Comparison of ENCODE assay signal across 13 cellular contexts in genomic region chr2:45255568-45255967, GRCh38.
DNase-seq lines count a peak whose midpoint lies in the region; ATAC-seq and TF ChIP-seq lines count a peak whose summit lies in the region.
"Had no signal": no experiment of that assay in that cellular context is flagged by ENCODE, and none has a peak within 500 bp of the region (broad histone marks: within the 10 kb centered on the region; RNA-seq: fewer than 3 reads in every experiment).

No MANE protein-coding gene starts in this region.

- H3K4me2 ChIP-seq in BLaER1: peak overlapping the region; percentile 74

- intact Hi-C loops in psoas muscle (cut with DNase I): no loop called here
- intact Hi-C loops in heart right ventricle (cut with DNase I): no loop called here

- H3K27me3 ChIP-seq in BLaER1 (no peaks in the 10 kb centered on the region), psoas muscle (ENCODE audit: insufficient read depth in 3 of 3, low read length in 2 of 3) (no peaks in the 10 kb centered on the region), heart right ventricle (peaks cover 0 to 4% (median 0%) of the 10 kb centered on the region in 7 donors)

- H3K36me3 ChIP-seq in BLaER1 (no peaks in the 10 kb centered on the region), psoas muscle (ENCODE audit: insufficient read depth in 1 of 2, low read depth in 1 of 2) (no peaks in the 10 kb centered on the region), heart right ventricle (no peaks in the 10 kb centered on the region)

- peaks cover 74% of the 10 kb centered on the region for H3K4me1 ChIP-seq in BLaER1
- peaks cover 28% of the 10 kb centered on the region for H3K4me1 ChIP-seq in psoas muscle
- H3K4me1 ChIP-seq in heart right ventricle: peaks cover 0 to 34% (median 8%) of the 10 kb centered on the region in 9 donors

- H3K9me3 ChIP-seq in BLaER1: peaks cover 15% of the 10 kb centered on the region
- H3K9me3 ChIP-seq in psoas muscle: no peaks in the 10 kb centered on the region
- no peaks in the 10 kb centered on the region for H3K9me3 ChIP-seq in heart right ventricle

- TF ChIP-seq CTCF in coronary artery (IDR thresholded peaks at IDR 0.05) (no peak), psoas muscle (IDR thresholded peaks at IDR 0.05) (no peak), heart right ventricle (IDR thresholded peaks at IDR 0.05) (no peak)

- no peak overlapping the region for H3K9ac ChIP-seq in BLaER1

- H3K27ac ChIP-seq in BLaER1 (no peak overlapping the region), coronary artery (peak overlapping the region; percentile 11 to 73), psoas muscle (peak overlapping the region; percentile 76), heart right ventricle (no peak overlapping the region)

- no peak for ATAC-seq in psoas muscle
- no peak for ATAC-seq in heart right ventricle
- ATAC-seq in HG03097 (IDR thresholded peaks at IDR 0.05; ENCODE audit: low FRiP score, unreplicated experiment): no peak

- no peak overlapping the region for H3K4me3 ChIP-seq in BLaER1
- H3K4me3 ChIP-seq in coronary artery: no peak overlapping the region
- H3K4me3 ChIP-seq in psoas muscle: no peak overlapping the region
- no peak overlapping the region for H3K4me3 ChIP-seq in heart right ventricle

- peak; percentile 56 for DNase-seq in MV-4-11 (lab: John Stamatoyannopoulos, UW)
- DNase-seq in coronary artery (ENCODE audit: low spot score): no peak
- DNase-seq in psoas muscle: no peak
- DNase-seq in HuH-7.5 (ENCODE audit: low spot score): no peak
- DNase-seq in heart right ventricle: no peak
- DNase-seq in NCI-H510A treated with DMSO at 0.1 percent for 48 hours (lab: John Stamatoyannopoulos, UW): no peak
- DNase-seq: CD4-positive, CD25-positive, alpha-beta regulatory T cell; HCEC 1CT; NCI-H1105; NCI-H187; NCI-H748 treated with DMSO at 0.1 percent for 48 hours had no signal

- WGBS in psoas muscle, 3 donors: 70 to 93% (median 80%) methylated on average over 3 of the region's 3 CpGs
- 86 to 87% methylated on average over 3 of the region's 3 CpGs for WGBS in heart right ventricle, 2 donors

- no peaks in the 10 kb centered on the region for H4K20me1 ChIP-seq in BLaER1

Comparison
In these comparisons a context has a peak if more than half of its experiments do, and no peak if none do; other contexts are left out.
1. H3K27ac ChIP-seq: peak in coronary artery (2 of 2) and psoas muscle (single experiment); none in BLaER1 (single experiment) and heart right ventricle (0 of 10).